ENCODE assay signal across 12 cellular contexts in the genomic region with DNA sequence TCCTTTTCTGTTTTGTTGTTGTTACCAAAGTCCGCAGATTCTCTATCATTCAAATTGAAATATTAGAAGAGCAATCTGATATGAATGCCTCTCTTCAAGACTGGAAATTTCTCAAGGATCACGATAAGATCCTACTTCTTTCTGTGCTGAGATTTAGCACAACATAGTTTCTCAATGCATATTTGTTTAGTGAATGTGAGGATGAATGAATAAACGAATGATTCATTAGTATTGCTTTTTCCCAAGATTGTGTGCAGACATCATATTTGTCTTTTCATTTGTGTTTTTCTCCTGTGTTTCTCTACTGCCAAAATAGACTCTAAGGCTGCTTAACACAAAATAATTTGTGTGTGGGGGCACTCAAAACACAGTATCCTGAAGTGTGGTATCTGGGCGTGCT.
DNase-seq lines count a peak whose midpoint lies in the region; ATAC-seq, FAIRE-seq and TF ChIP-seq lines count a peak whose summit lies in the region.
"Had no signal": no experiment of that assay in that cellular context is flagged by ENCODE, and none has a peak within 500 bp of the region (broad histone marks: within the 10 kb centered on the region; RNA-seq: fewer than 3 reads in every experiment).

No MANE protein-coding gene starts in this region.

- H2AFZ ChIP-seq in IMR-90 (replicated peaks; ENCODE audit: low read length, poor library complexity) = peak overlapping the region; percentile 83
- no peak overlapping the region for H2AFZ ChIP-seq in astrocyte (ENCODE audit: low read depth, low read length)
- no peak overlapping the region for H2AFZ ChIP-seq in HepG2 (ENCODE audit: low read length)
- H2AFZ ChIP-seq: GM23338 had no signal

- CTCF ChIA-PET in IMR-90 (lab: Yijun Ruan, JAX) = no interaction called here
- CTCF ChIA-PET in HepG2 (lab: Yijun Ruan, JAX; ENCODE audit: low intra/inter-chr PET ratio, low total read pairs) = no interaction called here

- TF ChIP-seq RAD21 in IMR-90 (IDR thresholded peaks at IDR 0.05; ENCODE audit: low read length) (no peak), HepG2 (CRISPR knock-in tag; IDR thresholded peaks at IDR 0.05) (no peak)

- H3K27ac Mint-ChIP-seq in astrocyte (ENCODE audit: unreplicated experiment) = no peak overlapping the region
- H3K27ac Mint-ChIP-seq: CD14-positive monocyte, GM23338 had no signal

- DNase-seq in IMR-90 (peak; percentile 70), astrocyte (ENCODE audit: low read depth) (peak; percentile 14), fibroblast of villous mesenchyme (ENCODE audit: low read depth) (peak; percentile 44), HepG2 (ENCODE audit: low spot score) (no peak), COLO829 (ENCODE audit: low spot score) (no peak), CD1c-positive myeloid dendritic cell (ENCODE audit: extremely low spot score) (no peak)
- DNase-seq in effector CD8-positive, alpha-beta T cell (lab: John Stamatoyannopoulos, UW) = no peak
- DNase-seq: Calu3, DMS 273 treated with DMSO at 0.1 percent for 48 hours, H7 had no signal

- peaks cover 3% of the 10 kb centered on the region; the same call in 1 of the 2 replicates for H3K9me1 ChIP-seq in IMR-90 (ENCODE audit: insufficient read depth, low read length)

- peak overlapping the region; percentile 99 for H2BK120ac ChIP-seq in IMR-90 (ENCODE audit: low read depth, low read length)

- H4K20me1 ChIP-seq in IMR-90 (ENCODE audit: insufficient read depth, low read length) = no peaks in the 10 kb centered on the region
- no peaks in the 10 kb centered on the region for H4K20me1 ChIP-seq in astrocyte (ENCODE audit: insufficient read depth, low read length)
- H4K20me1 ChIP-seq in HepG2 (ENCODE audit: insufficient read depth, low read length) = no peaks in the 10 kb centered on the region

- H4K5ac ChIP-seq in IMR-90 (ENCODE audit: low read depth, low read length) = peak overlapping the region; percentile 87

- FAIRE-seq in astrocyte (lab: Jason Lieb, UNC) (no peak), HepG2 (lab: Jason Lieb, UNC) (no peak)

- H3K14ac ChIP-seq in IMR-90 (replicated peaks; ENCODE audit: low read depth, low read length) = 0 out of 2 replicates have a peak overlapping the region, but pooled peaks have one; percentile 99

- 20% methylated on average over 1 of the region's 4 CpGs; no CpG with 5 or more reads in 1 of the 2 experiments for WGBS in IMR-90 (ENCODE audit: extremely low coverage in 2 of 2, insufficient read length in 1 of 2), 2 experiments
- 1% methylated on average over 4 of the region's 4 CpGs for WGBS in HepG2 (ENCODE audit: low lambda C conversion rate)

- H3K9me3 ChIP-seq in IMR-90 (ENCODE audit: control insufficient read depth, insufficient read depth, low read length) (no peaks in the 10 kb centered on the region), astrocyte (ENCODE audit: insufficient read depth, low read depth, low read length) (no peaks in the 10 kb centered on the region), HepG2 (ENCODE audit: low read length) (no peaks in the 10 kb centered on the region)

- H3K79me1 ChIP-seq in IMR-90 (ENCODE audit: low read depth in 1 of 2, low read length in 2 of 2) = no peaks in the 10 kb centered on the region

- TF ChIP-seq POLR2A in IMR-90 (IDR thresholded peaks at IDR 0.05; ENCODE audit: low read depth, low read length) (no peak), HepG2 (IDR thresholded peaks at IDR 0.05; ENCODE audit: insufficient read depth in 1 of 2, low read depth in 2 of 2, low read length in 2 of 2) (no peak)

- peak overlapping the region; percentile 81; the same call in 1 of the 2 replicates for H3K56ac ChIP-seq in IMR-90 (ENCODE audit: extremely low read depth, insufficient read depth, low read length)

- in situ Hi-C loops in IMR-90 (cut with MboI; ENCODE audit: low sequenced_read_pairs) = no loop called here
- in situ Hi-C loops in HepG2 (cut with HindIII; ENCODE audit: extremely low pct_ligation_motif_present, low pct_unique_long_range_greater_than_20kb) = no loop called here

- peak overlapping the region; percentile 82; the same call in 1 of the 2 replicates for H3K4me2 ChIP-seq in IMR-90 (ENCODE audit: low read depth, low read length)
- no peak overlapping the region for H3K4me2 ChIP-seq in astrocyte (ENCODE audit: low read length)
- no peak overlapping the region for H3K4me2 ChIP-seq in HepG2 (ENCODE audit: low read depth, low read length)
- H3K4me2 ChIP-seq: GM23338 had no signal

- ATAC-seq in IMR-90 (ENCODE audit: low read depth) = peak; percentile 83
- ATAC-seq in HepG2 = no peak
- ATAC-seq: GM23338 had no signal

- BruUV-seq in IMR-90 (replicated peaks; lab: Mats Ljungman, UMichigan) (no TSS peak), HepG2 (replicated peaks; lab: Mats Ljungman, UMichigan) (no TSS peak)

- peak overlapping the region; percentile 91 for H2BK15ac ChIP-seq in IMR-90 (ENCODE audit: low read depth, low read length)

- H3K18ac ChIP-seq in IMR-90 (ENCODE audit: low read depth, low read length) = peak overlapping the region; percentile 96

- H3K4me3 ChIP-seq in IMR-90 (ENCODE audit: insufficient read depth, low read depth, low read length) = no peak overlapping the region
- no peak overlapping the region for H3K4me3 ChIP-seq in astrocyte (ENCODE audit: insufficient read depth, low read depth, low read length)
- H3K4me3 ChIP-seq in fibroblast of villous mesenchyme (ENCODE audit: low read depth, low read length) = no peak overlapping the region
- H3K4me3 ChIP-seq in HepG2 (replicated peaks in 1 of 3; ENCODE audit: insufficient read depth in 1 of 3, low read depth in 2 of 3, low read length in 3 of 3) = no peak overlapping the region
- H3K4me3 ChIP-seq: GM23338 had no signal

- peak overlapping the region; percentile 29 to 88; a peak in 3 of 4 replicates for H4K8ac ChIP-seq in IMR-90 (ENCODE audit: low read depth in 2 of 2, low read length in 2 of 2)

- peak overlapping the region; percentile 97 for H2BK5ac ChIP-seq in IMR-90 (ENCODE audit: low read depth, low read length, poor library complexity, severe bottlenecking)

- POLR2A ChIA-PET in IMR-90 (lab: Charles Lee; ENCODE audit: unreplicated experiment) = no interaction called here
- POLR2A ChIA-PET in HepG2 (lab: Yijun Ruan, JAX) = no interaction called here

- TF ChIP-seq CTCF in IMR-90 (conservative IDR thresholded peaks at IDR 0.05; ENCODE audit: low read depth, low read length) (no peak), astrocyte (IDR thresholded peaks at IDR 0.05; ENCODE audit: insufficient read depth, low read depth, low read length) (no peak), fibroblast of villous mesenchyme (IDR thresholded peaks at IDR 0.05; ENCODE audit: insufficient read depth, low read depth, low read length) (no peak), HepG2 (CRISPR knock-in tag; IDR thresholded peaks at IDR 0.05) (no peak)

- H3K9ac ChIP-seq in IMR-90 (ENCODE audit: low read depth, low read length) (no peak overlapping the region), astrocyte (ENCODE audit: low read length) (no peak overlapping the region), HepG2 (ENCODE audit: insufficient read depth, low read depth, low read length) (no peak overlapping the region)

- H3K27ac ChIP-seq in IMR-90 (ENCODE audit: insufficient read depth, low read length) (peak overlapping the region; percentile 89), astrocyte (ENCODE audit: low read depth, low read length) (no peak overlapping the region), HepG2 (ENCODE audit: extremely low read length, insufficient read depth, low read length) (no peak overlapping the region)

- H3K79me2 ChIP-seq in astrocyte (ENCODE audit: insufficient read depth, low read length) (no peaks in the 10 kb centered on the region), HepG2 (ENCODE audit: insufficient read depth, low read length) (no peaks in the 10 kb centered on the region)

- no peak overlapping the region for H2AK9ac ChIP-seq in IMR-90 (replicated peaks; ENCODE audit: low read depth, low read length, poor library complexity)

- H3K27me3 ChIP-seq in IMR-90 (ENCODE audit: control insufficient read depth, insufficient read depth, low read length) = no peaks in the 10 kb centered on the region
- H3K27me3 ChIP-seq in astrocyte (ENCODE audit: insufficient read depth, low read length) = no peaks in the 10 kb centered on the region
- H3K27me3 ChIP-seq in HepG2 (ENCODE audit: control insufficient read depth in 1 of 2, insufficient read depth in 2 of 2, low read length in 2 of 2) = no peaks in the 10 kb centered on the region

- H4K91ac ChIP-seq in IMR-90 (ENCODE audit: insufficient read depth, low read depth, low read length) = peak overlapping the region; percentile 97

- dilution Hi-C loops in IMR-90 (cut with HindIII; ENCODE audit: low sequenced_read_pairs, unreplicated experiment) = no loop called here

- peaks cover 3% of the 10 kb centered on the region for H3K4me1 Mint-ChIP-seq in astrocyte (ENCODE audit: low read depth, unreplicated experiment)
- H3K4me1 Mint-ChIP-seq: CD14-positive monocyte had no signal

- H3K36me3 ChIP-seq in IMR-90 (ENCODE audit: control insufficient read depth, insufficient read depth, low read length) (no peaks in the 10 kb centered on the region), astrocyte (ENCODE audit: insufficient read depth, low read length) (no peaks in the 10 kb centered on the region), HepG2 (replicated peaks in 1 of 2; ENCODE audit: control insufficient read depth in 1 of 2, insufficient read depth in 2 of 2, low read length in 2 of 2) (no peaks in the 10 kb centered on the region)

- H3K27me3 Mint-ChIP-seq in astrocyte (ENCODE audit: low read depth, unreplicated experiment) = no peaks in the 10 kb centered on the region

- H3K36me3 Mint-ChIP-seq in astrocyte (ENCODE audit: low read depth, unreplicated experiment) = no peaks in the 10 kb centered on the region
- H3K36me3 Mint-ChIP-seq: CD14-positive monocyte had no signal

- H3K4me3 Mint-ChIP-seq in astrocyte (ENCODE audit: unreplicated experiment) = no peak overlapping the region
- H3K4me3 Mint-ChIP-seq: CD14-positive monocyte, GM23338 had no signal

- peak overlapping the region; percentile 99 for H2BK20ac ChIP-seq in IMR-90 (ENCODE audit: low read depth, low read length)

- peak overlapping the region; percentile 62; the same call in 1 of the 2 replicates for H2AK5ac ChIP-seq in IMR-90 (ENCODE audit: low read depth, low read length)

- H3K4ac ChIP-seq in IMR-90 (ENCODE audit: low read depth, low read length) = peak overlapping the region; percentile 99; the same call in 1 of the 2 replicates

- H3K9me3 Mint-ChIP-seq in astrocyte (ENCODE audit: unreplicated experiment) = no peaks in the 10 kb centered on the region
- H3K9me3 Mint-ChIP-seq: GM23338 had no signal

- TF ChIP-seq EP300 in HepG2 (IDR thresholded peaks at IDR 0.05; ENCODE audit: low read depth in 2 of 2, low read length in 2 of 2) (no peak), HepG2 (CRISPR knock-in tag; IDR thresholded peaks at IDR 0.05; ENCODE audit: borderline replicate concordance) (no peak)

- intact Hi-C loops in IMR-90 (cut with micrococcal nuclease) = no loop called here
- intact Hi-C loops in HepG2 (cut with micrococcal nuclease; ENCODE audit: unreplicated experiment) = no loop called here

- H3K4me1 ChIP-seq in IMR-90 (ENCODE audit: control insufficient read depth, insufficient read depth, low read length) = peaks cover 5% of the 10 kb centered on the region; the same call in 1 of the 2 replicates
- no peaks in the 10 kb centered on the region for H3K4me1 ChIP-seq in astrocyte (ENCODE audit: insufficient read depth, low read length)
- no peaks in the 10 kb centered on the region for H3K4me1 ChIP-seq in HepG2 (ENCODE audit: insufficient read depth, low read length)

- H3K23ac ChIP-seq in IMR-90 (ENCODE audit: low read depth, low read length) = peak overlapping the region; percentile 93

Comparison
In these comparisons a context has a peak if more than half of its experiments do, and no peak if none do; other contexts are left out.
1. DNase-seq: peak in IMR-90 (single experiment), astrocyte (single experiment) and fibroblast of villous mesenchyme (single experiment); none in effector CD8-positive, alpha-beta T cell (single experiment), HepG2 (single experiment), COLO829 (single experiment) and CD1c-positive myeloid dendritic cell (single experiment).